8 cellular contexts compared by ENCODE assay signal in genomic region chr14:71720978-71721624, GRCh38.
DNase-seq lines count a peak whose midpoint lies in the region; ATAC-seq, FAIRE-seq and TF ChIP-seq lines count a peak whose summit lies in the region.

No MANE protein-coding gene starts in this region.

- H3K9me3 ChIP-seq in small intestine (ENCODE audit: control insufficient read depth, low read depth), result no peaks in the 10 kb centered on the region

- no peak overlapping the region for H3K27ac ChIP-seq in small intestine (ENCODE audit: low read depth in 1 of 2, low read length in 1 of 2)

- no peak for FAIRE-seq in small intestine (lab: Jason Lieb, UNC)

- no peaks in the 10 kb centered on the region for H3K4me1 Mint-ChIP-seq in glutamatergic neuron (ENCODE audit: low read depth, unreplicated experiment)

- no peaks in the 10 kb centered on the region for H3K27me3 ChIP-seq in small intestine (ENCODE audit: control insufficient read depth in 2 of 2, insufficient read depth in 2 of 2, low read length in 2 of 2)

- H3K27ac Mint-ChIP-seq in glutamatergic neuron (ENCODE audit: unreplicated experiment), result no peak overlapping the region

- TF ChIP-seq CTCF in NB4 (IDR thresholded peaks at IDR 0.05; ENCODE audit: low read depth, low read length), result peak; percentile 68
- TF ChIP-seq CTCF in glutamatergic neuron (IDR thresholded peaks at IDR 0.05; ENCODE audit: partially characterized antibody, unreplicated experiment), result peak; percentile 10

- H3K27me3 Mint-ChIP-seq in glutamatergic neuron (ENCODE audit: unreplicated experiment), result no peaks in the 10 kb centered on the region

- no peak for TF ChIP-seq POLR2A in NB4 (IDR thresholded peaks at IDR 0.05; ENCODE audit: extremely low read depth, insufficient read length)

- no peaks in the 10 kb centered on the region for H3K36me3 Mint-ChIP-seq in glutamatergic neuron (ENCODE audit: unreplicated experiment)

- H3K4me1 ChIP-seq in small intestine (ENCODE audit: control insufficient read depth in 2 of 2, insufficient read depth in 1 of 2, low read depth in 1 of 2, low read length in 1 of 2), result no peaks in the 10 kb centered on the region

- H3K36me3 ChIP-seq in small intestine (ENCODE audit: control insufficient read depth in 2 of 2, insufficient read depth in 2 of 2, low read length in 2 of 2), result peaks cover 7 to 8% of the 10 kb centered on the region in 2 donors

- H3K4me3 ChIP-seq in NB4 (ENCODE audit: low read depth, low read length), result no peak overlapping the region
- H3K4me3 ChIP-seq in small intestine (ENCODE audit: low read depth in 1 of 2, low read length in 2 of 2), result no peak overlapping the region

- H3K9me3 Mint-ChIP-seq in glutamatergic neuron (ENCODE audit: unreplicated experiment), result peaks cover 2% of the 10 kb centered on the region

- peak; percentile 2 to 27 (median 10) for DNase-seq in stimulated activated CD4-positive, alpha-beta T cell treated with anti-CD3 and anti-CD28 coated beads, Interleukin-12 subunit alpha, Interleukin-12 subunit beta, amount 100 ng/mL, for 48 hours (ENCODE audit: low read depth in 2 of 3, low spot score in 1 of 3)
- DNase-seq in stimulated activated CD4-positive, alpha-beta T cell treated with anti-CD3 and anti-CD28 coated beads, Interleukin-4, amount 100 ng/mL, for 24 hours, result no peak
- DNase-seq in NB4 (ENCODE audit: low read depth) (peak; percentile 73), glutamatergic neuron (no peak), small intestine (peak; percentile 53)
- DNase-seq in activated CD4-positive, alpha-beta T cell treated with anti-CD3 and anti-CD28 coated beads, Interleukin-2, amount 50 U/mL, for 48 hours, result peak; percentile 19 to 39
- no peak for DNase-seq in stimulated activated naive CD4-positive, alpha-beta T cell (lab: John Stamatoyannopoulos, UW)

- ATAC-seq in GM18502 (IDR thresholded peaks at IDR 0.05; ENCODE audit: poor library complexity, unreplicated experiment), result no peak

- 90 to 92% (median 90%) methylated on average over 9 of the region's 9 CpGs for WGBS in small intestine, 3 donors

- no peak overlapping the region for H3K4me3 Mint-ChIP-seq in glutamatergic neuron (ENCODE audit: unreplicated experiment)

Comparison
In these comparisons a context has a peak if more than half of its experiments do, and no peak if none do; other contexts are left out.
1. DNase-seq: peak in stimulated activated CD4-positive, alpha-beta T cell treated with anti-CD3 and anti-CD28 coated beads, Interleukin-12 subunit alpha, Interleukin-12 subunit beta, amount 100 ng/mL, for 48 hours (3 of 3), NB4 (single experiment), activated CD4-positive, alpha-beta T cell treated with anti-CD3 and anti-CD28 coated beads, Interleukin-2, amount 50 U/mL, for 48 hours (2 of 2) and small intestine (single experiment); none in stimulated activated CD4-positive, alpha-beta T cell treated with anti-CD3 and anti-CD28 coated beads, Interleukin-4, amount 100 ng/mL, for 24 hours (single experiment), glutamatergic neuron (single experiment) and stimulated activated naive CD4-positive, alpha-beta T cell (0 of 6).